8 cellular contexts compared by ENCODE assay signal in genomic region chr19:33080761-33081681, GRCh38.
A peak's percentile ranks its signal among the peaks of the same experiment; 100 is the strongest.
DNase-seq lines count a peak whose midpoint lies in the region; ATAC-seq and TF ChIP-seq lines count a peak whose summit lies in the region.

GPATCH1 (plus strand) TSS chr19:33081181; CDS start chr19:33081194, 13 bp downstream.

- ATAC-seq in GM19023 (IDR thresholded peaks at IDR 0.05; ENCODE audit: unreplicated experiment) (peak; percentile 88), HG03342 (IDR thresholded peaks at IDR 0.05; ENCODE audit: unreplicated experiment) (peak; percentile 87)

- H3K27me3 ChIP-seq in layer of hippocampus (ENCODE audit: control insufficient read depth, insufficient read depth, low read length), result no peaks in the 10 kb centered on the region

- DNase-seq in AG10803 (ENCODE audit: low read depth) (peak; percentile 81), NCI-H510A (lab: John Stamatoyannopoulos, UW) (peak; percentile 78)
- peak; percentile 76 to 79 for DNase-seq in activated CD4-positive, alpha-beta T cell treated with anti-CD3 and anti-CD28 coated beads for 4 hours
- DNase-seq in stimulated activated CD4-positive, alpha-beta T cell treated with anti-CD3 and anti-CD28 coated beads, Interleukin-1b, Interleukin-23, amount 100 ng/mL, for 24 hours (ENCODE audit: low read depth in 4 of 4, low spot score in 1 of 4), result peak; percentile 71 to 78 (median 76)

- H3K4me3 ChIP-seq in AG10803 (ENCODE audit: low read length), result peak within 1 kb of the TSS; percentile 94

- H3K27ac ChIP-seq in cingulate gyrus (ENCODE audit: low read depth, low read length) (peak within 1 kb of the TSS; percentile 73), layer of hippocampus (ENCODE audit: low read depth, low read length) (peak within 1 kb of the TSS; percentile 83)

- no peak for TF ChIP-seq CTCF in AG10803 (conservative IDR thresholded peaks at IDR 0.05; ENCODE audit: low read length)

Comparison
In these comparisons a context has a peak if more than half of its experiments do, and no peak if none do; other contexts are left out.
1. Peak in every context shown above with its lines: DNase-seq, ATAC-seq, H3K4me3 ChIP-seq and H3K27ac ChIP-seq.